ENCODE assay signal across 1 cellular context in genomic region chr17:75893305-75894048, GRCh38.
A peak's percentile ranks its signal among the peaks of the same experiment; 100 is the strongest.
TF ChIP-seq lines count a peak whose summit lies in the region.

No MANE protein-coding gene starts in this region.

TF ChIP-seq in HCT116, 20 proteins besides CTCF, POLR2A, EP300 and RAD21 (continued from another document):
- TF ChIP-seq ZBTB33 (IDR thresholded peaks at IDR 0.05; ENCODE audit: extremely low read depth, insufficient replicate concordance, low read length), result no peak
- no peak for TF ChIP-seq SP1 (IDR thresholded peaks at IDR 0.05; ENCODE audit: low read depth)
- no peak for TF ChIP-seq FOSL1 (IDR thresholded peaks at IDR 0.05; ENCODE audit: low read depth)
- TF ChIP-seq POLR2AphosphoS5 (IDR thresholded peaks at IDR 0.05; ENCODE audit: low read depth, low read length), result peak; percentile 24; the same call in 1 of the 2 replicates
- TF ChIP-seq YY1 (IDR thresholded peaks at IDR 0.05; ENCODE audit: extremely low read depth, insufficient replicate concordance, low read depth, low read length), result no peak
- TF ChIP-seq REST (IDR thresholded peaks at IDR 0.05; ENCODE audit: low read depth), result no peak
TF ChIP-seq in HCT116: peak in this region for 1.
